1 cellular context compared by ENCODE assay signal in the genomic region with DNA sequence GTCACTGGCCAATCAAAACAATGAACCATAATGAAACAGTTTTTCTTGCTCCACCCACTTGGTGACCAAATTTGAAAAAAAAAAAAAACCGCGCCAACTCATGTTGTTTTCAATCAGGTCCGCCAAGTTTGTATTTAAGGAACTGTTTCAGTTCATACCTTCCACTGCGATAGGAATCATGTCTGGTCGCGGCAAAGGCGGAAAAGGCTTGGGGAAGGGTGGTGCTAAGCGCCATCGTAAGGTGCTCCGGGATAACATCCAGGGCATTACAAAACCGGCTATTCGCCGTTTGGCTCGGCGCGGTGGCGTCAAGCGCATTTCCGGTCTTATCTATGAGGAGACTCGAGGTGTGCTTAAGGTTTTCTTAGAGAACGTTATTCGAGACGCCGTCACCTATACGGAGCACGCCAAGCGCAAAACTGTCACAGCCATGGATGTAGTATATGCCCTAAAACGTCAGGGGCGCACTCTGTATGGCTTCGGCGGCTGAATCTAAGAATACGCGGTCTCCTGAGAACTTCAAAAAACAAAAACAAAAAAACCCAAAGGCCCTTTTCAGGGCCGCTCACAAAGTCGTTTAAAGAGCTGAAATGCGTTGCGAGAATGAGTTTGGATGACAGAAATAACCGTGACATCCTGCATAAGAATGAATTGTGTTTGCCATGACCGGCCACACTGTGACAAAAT.
A peak's percentile ranks its signal among the peaks of the same experiment; 100 is the strongest.
TF ChIP-seq lines count a peak whose summit lies in the region.

No MANE protein-coding gene starts in this region.

TF ChIP-seq in HepG2, 621 proteins besides CTCF, POLR2A, EP300 and RAD21 (continued from another document):
- TF ChIP-seq, protein P1, sequence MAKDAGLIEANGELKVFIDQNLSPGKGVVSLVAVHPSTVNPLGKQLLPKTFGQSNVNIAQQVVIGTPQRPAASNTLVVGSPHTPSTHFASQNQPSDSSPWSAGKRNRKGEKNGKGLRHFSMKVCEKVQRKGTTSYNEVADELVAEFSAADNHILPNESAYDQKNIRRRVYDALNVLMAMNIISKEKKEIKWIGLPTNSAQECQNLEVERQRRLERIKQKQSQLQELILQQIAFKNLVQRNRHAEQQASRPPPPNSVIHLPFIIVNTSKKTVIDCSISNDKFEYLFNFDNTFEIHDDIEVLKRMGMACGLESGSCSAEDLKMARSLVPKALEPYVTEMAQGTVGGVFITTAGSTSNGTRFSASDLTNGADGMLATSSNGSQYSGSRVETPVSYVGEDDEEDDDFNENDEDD (CRISPR knock-in tag; IDR thresholded peaks at IDR 0.05; ENCODE audit: borderline replicate concordance): peak; percentile 95; the same call in 1 of the 2 replicates
- TF ChIP-seq, protein P2, sequence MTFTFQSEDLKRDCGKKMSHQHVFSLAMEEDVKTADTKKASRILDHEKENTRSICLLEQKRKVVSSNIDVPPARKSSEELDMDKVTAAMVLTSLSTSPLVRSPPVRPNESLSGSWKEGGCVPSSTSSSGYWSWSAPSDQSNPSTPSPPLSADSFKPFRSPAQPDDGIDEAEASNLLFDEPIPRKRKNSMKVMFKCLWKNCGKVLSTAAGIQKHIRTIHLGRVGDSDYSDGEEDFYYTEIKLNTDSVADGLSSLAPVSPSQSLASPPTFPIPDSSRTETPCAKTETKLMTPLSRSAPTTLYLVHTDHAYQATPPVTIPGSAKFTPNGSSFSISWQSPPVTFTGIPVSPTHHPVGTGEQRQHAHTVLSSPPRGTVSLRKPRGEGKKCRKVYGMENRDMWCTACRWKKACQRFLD (CRISPR knock-in tag; IDR thresholded peaks at IDR 0.05; ENCODE audit: borderline replicate concordance): peak; percentile 52; the same call in 1 of the 2 replicates
- TF ChIP-seq JUN (CRISPR knock-in tag; IDR thresholded peaks at IDR 0.05): peak; percentile 82
- TF ChIP-seq ZNF747 (CRISPR knock-in tag; IDR thresholded peaks at IDR 0.05; ENCODE audit: borderline replicate concordance): peak; percentile 87
- TF ChIP-seq GRHL1 (CRISPR knock-in tag; conservative IDR thresholded peaks at IDR 0.05): no peak
- TF ChIP-seq TBX3 (IDR thresholded peaks at IDR 0.05; ENCODE audit: borderline replicate concordance): peak; percentile 34; the same call in 1 of the 2 replicates
- TF ChIP-seq NFYB (CRISPR knock-in tag; IDR thresholded peaks at IDR 0.05): peak; percentile 77
- no peak for TF ChIP-seq SP1 (IDR thresholded peaks at IDR 0.05)
- TF ChIP-seq SP1 (CRISPR knock-in tag; IDR thresholded peaks at IDR 0.05): peak; percentile 72
- peak; percentile 88 for TF ChIP-seq POGK (CRISPR knock-in tag; conservative IDR thresholded peaks at IDR 0.05)
- TF ChIP-seq, protein P3, sequence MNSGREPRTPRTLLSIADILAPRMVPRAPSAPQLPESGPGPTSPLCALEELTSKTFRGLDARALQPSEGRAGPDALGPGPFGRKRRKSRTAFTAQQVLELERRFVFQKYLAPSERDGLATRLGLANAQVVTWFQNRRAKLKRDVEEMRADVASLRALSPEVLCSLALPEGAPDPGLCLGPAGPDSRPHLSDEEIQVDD (CRISPR knock-in tag; IDR thresholded peaks at IDR 0.05; ENCODE audit: borderline replicate concordance): peak; percentile 83; the same call in 1 of the 2 replicates
- peak; percentile 82; the same call in 1 of the 2 replicates for TF ChIP-seq ZNF775 (CRISPR knock-in tag; IDR thresholded peaks at IDR 0.05; ENCODE audit: borderline replicate concordance)
- TF ChIP-seq REST (IDR thresholded peaks at IDR 0.05; ENCODE audit: borderline replicate concordance in 1 of 2, low read depth in 1 of 2, low read length in 2 of 2): peak in 1 of 2 experiments; percentile 89; a peak in 2 of 4 replicates
- peak; percentile 98 for TF ChIP-seq ZEB1 (IDR thresholded peaks at IDR 0.05; ENCODE audit: insufficient replicate concordance, low read depth)
- TF ChIP-seq, protein P4, sequence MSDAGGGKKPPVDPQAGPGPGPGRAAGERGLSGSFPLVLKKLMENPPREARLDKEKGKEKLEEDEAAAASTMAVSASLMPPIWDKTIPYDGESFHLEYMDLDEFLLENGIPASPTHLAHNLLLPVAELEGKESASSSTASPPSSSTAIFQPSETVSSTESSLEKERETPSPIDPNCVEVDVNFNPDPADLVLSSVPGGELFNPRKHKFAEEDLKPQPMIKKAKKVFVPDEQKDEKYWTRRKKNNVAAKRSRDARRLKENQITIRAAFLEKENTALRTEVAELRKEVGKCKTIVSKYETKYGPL (CRISPR knock-in tag; IDR thresholded peaks at IDR 0.05): peak; percentile 71
- TF ChIP-seq IRF2 (CRISPR knock-in tag; IDR thresholded peaks at IDR 0.05): peak; percentile 86
- TF ChIP-seq PHF20 (CRISPR knock-in tag; IDR thresholded peaks at IDR 0.05): peak; percentile 49
- TF ChIP-seq SP2 (CRISPR knock-in tag; IDR thresholded peaks at IDR 0.05): peak; percentile 60; the same call in 1 of the 2 replicates
- peak; percentile 93 for TF ChIP-seq ZSCAN9 (CRISPR knock-in tag; IDR thresholded peaks at IDR 0.05; ENCODE audit: borderline replicate concordance)
- TF ChIP-seq ZBTB10 (CRISPR knock-in tag; IDR thresholded peaks at IDR 0.05; ENCODE audit: borderline replicate concordance): peak; percentile 82; the same call in 1 of the 2 replicates
- TF ChIP-seq KLF11 (CRISPR knock-in tag; IDR thresholded peaks at IDR 0.05): peak; percentile 95
- TF ChIP-seq HMG20A (CRISPR knock-in tag; IDR thresholded peaks at IDR 0.05; ENCODE audit: borderline replicate concordance): no peak
- TF ChIP-seq, protein P5, sequence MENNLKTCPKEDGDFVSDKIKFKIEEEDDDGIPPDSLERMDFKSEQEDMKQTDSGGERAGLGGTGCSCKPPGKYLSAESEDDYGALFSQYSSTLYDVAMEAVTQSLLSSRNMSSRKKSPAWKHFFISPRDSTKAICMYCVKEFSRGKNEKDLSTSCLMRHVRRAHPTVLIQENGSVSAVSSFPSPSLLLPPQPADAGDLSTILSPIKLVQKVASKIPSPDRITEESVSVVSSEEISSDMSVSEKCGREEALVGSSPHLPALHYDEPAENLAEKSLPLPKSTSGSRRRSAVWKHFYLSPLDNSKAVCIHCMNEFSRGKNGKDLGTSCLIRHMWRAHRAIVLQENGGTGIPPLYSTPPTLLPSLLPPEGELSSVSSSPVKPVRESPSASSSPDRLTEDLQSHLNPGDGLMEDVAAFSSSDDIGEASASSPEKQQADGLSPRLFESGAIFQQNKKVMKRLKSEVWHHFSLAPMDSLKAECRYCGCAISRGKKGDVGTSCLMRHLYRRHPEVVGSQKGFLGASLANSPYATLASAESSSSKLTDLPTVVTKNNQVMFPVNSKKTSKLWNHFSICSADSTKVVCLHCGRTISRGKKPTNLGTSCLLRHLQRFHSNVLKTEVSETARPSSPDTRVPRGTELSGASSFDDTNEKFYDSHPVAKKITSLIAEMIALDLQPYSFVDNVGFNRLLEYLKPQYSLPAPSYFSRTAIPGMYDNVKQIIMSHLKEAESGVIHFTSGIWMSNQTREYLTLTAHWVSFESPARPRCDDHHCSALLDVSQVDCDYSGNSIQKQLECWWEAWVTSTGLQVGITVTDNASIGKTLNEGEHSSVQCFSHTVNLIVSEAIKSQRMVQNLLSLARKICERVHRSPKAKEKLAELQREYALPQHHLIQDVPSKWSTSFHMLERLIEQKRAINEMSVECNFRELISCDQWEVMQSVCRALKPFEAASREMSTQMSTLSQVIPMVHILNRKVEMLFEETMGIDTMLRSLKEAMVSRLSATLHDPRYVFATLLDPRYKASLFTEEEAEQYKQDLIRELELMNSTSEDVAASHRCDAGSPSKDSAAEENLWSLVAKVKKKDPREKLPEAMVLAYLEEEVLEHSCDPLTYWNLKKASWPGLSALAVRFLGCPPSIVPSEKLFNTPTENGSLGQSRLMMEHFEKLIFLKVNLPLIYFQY (CRISPR knock-in tag; IDR thresholded peaks at IDR 0.05; ENCODE audit: borderline replicate concordance): peak; percentile 81
- peak; percentile 85 for TF ChIP-seq ZNF556 (CRISPR knock-in tag; IDR thresholded peaks at IDR 0.05; ENCODE audit: borderline replicate concordance)
- peak; percentile 83; the same call in 1 of the 2 replicates for TF ChIP-seq ZNF776 (CRISPR knock-in tag; IDR thresholded peaks at IDR 0.05)
- TF ChIP-seq ZNF383 (CRISPR knock-in tag; IDR thresholded peaks at IDR 0.05; ENCODE audit: borderline replicate concordance): peak; percentile 77; the same call in 1 of the 2 replicates
- TF ChIP-seq ZNF879 (CRISPR knock-in tag; IDR thresholded peaks at IDR 0.05): no peak
TF ChIP-seq in HepG2: peak in this region for 469.
